18 cellular contexts compared by ENCODE assay signal in the genomic region with DNA sequence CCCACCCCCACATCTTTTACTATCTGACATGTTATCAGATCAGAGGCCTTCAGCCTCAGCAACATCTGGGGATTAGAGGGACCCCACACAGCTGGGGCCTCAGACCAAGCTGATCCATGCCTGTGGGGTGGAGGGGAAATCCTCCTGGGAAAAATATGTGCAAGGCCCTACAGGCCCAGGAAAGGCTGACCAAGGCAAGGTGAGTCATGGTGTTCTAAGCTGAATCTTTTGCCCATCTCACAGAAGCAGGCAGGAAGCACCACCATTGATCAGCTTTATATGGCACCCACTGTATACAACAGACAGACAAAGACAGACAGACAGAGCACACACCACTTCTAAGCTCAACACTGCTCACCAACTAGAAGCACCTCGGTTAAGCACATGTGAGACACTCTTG.
"Had no signal": no experiment of that assay in that cellular context is flagged by ENCODE, and none has a peak within 500 bp of the region (broad histone marks: within the 10 kb centered on the region; RNA-seq: fewer than 3 reads in every experiment).

No MANE protein-coding gene starts in this region.

- H3K4me1 ChIP-seq: right atrium auricular region, transverse colon, vagina had no signal

- FAIRE-seq: kidney had no signal

- ATAC-seq: activated CD4-positive, CD25-positive, alpha-beta regulatory T cell treated with anti-CD3 and anti-CD28 coated beads, Interleukin-2, amount 50 U/mL, for 24 hours; left ventricle myocardium superior; naive thymus-derived CD8-positive, alpha-beta T cell had no signal

- H3K9me3 ChIP-seq: neutrophil, right atrium auricular region, transverse colon, vagina had no signal

- H3K4me3 ChIP-seq: right atrium auricular region, skin epidermis, transverse colon, vagina had no signal

- H3K27me3 ChIP-seq: neutrophil, right atrium auricular region, transverse colon, vagina had no signal

- H3K36me3 ChIP-seq: right atrium auricular region, transverse colon, vagina had no signal

- DNase-seq: activated CD4-positive, alpha-beta T cell treated with anti-CD3 and anti-CD28 coated beads, Interleukin-2, amount 50 U/mL, for 1 hour; activated CD8-positive, alpha-beta memory T cell treated with anti-CD3 and anti-CD28 coated beads for 24 hours; aorta; dermis blood vessel endothelial cell; hippocampal formation; kidney; left ventricle myocardium superior; mesenchymal stem cell; naive thymus-derived CD8-positive, alpha-beta T cell; stimulated activated CD4-positive, alpha-beta T cell treated with anti-CD3 and anti-CD28 coated beads, Interleukin-15, amount 100 ng/mL, for 24 hours; stimulated activated CD4-positive, alpha-beta T cell treated with anti-CD3 and anti-CD28 coated beads, Interleukin-4, amount 100 ng/mL, for 1 hour; stimulated activated naive CD4-positive, alpha-beta T cell treated with Interleukin-2 at 50 U/mL for 16 hours; transverse colon had no signal

- H3K27ac ChIP-seq: neutrophil, right atrium auricular region, skin epidermis, transverse colon, vagina had no signal
